In genomic region chr1:33446590-33446989, GRCh38 we compare ENCODE assay signal across 1 cellular context.
A peak's percentile ranks its signal among the peaks of the same experiment; 100 is the strongest.
TF ChIP-seq lines count a peak whose summit lies in the region.

No MANE protein-coding gene starts in this region.

TF ChIP-seq in K562, 482 proteins besides CTCF, POLR2A, EP300 and RAD21:
- TF ChIP-seq TARDBP (IDR thresholded peaks at IDR 0.05): no peak
- no peak for TF ChIP-seq SLC30A9 (CRISPR knock-in tag; IDR thresholded peaks at IDR 0.05)
- no peak for TF ChIP-seq POLR2G (IDR thresholded peaks at IDR 0.05; ENCODE audit: low read depth, low read length)
- TF ChIP-seq DIDO1 (tag; IDR thresholded peaks at IDR 0.05; ENCODE audit: low read depth): no peak
- no peak for TF ChIP-seq MTA3 (IDR thresholded peaks at IDR 0.05; ENCODE audit: borderline replicate concordance)
- TF ChIP-seq NR2C1 (IDR thresholded peaks at IDR 0.05): no peak
- no peak for TF ChIP-seq NR2C1 (tag; IDR thresholded peaks at IDR 0.05)
- TF ChIP-seq ATF4 (CRISPR knock-in tag; IDR thresholded peaks at IDR 0.05): no peak
- peak; percentile 55 for TF ChIP-seq USF2 (CRISPR knock-in tag; IDR thresholded peaks at IDR 0.05)
- TF ChIP-seq TFE3 (CRISPR knock-in tag; IDR thresholded peaks at IDR 0.05): peak; percentile 91
- TF ChIP-seq ZNF444 (CRISPR knock-in tag; IDR thresholded peaks at IDR 0.05): no peak
- TF ChIP-seq GATA2 (CRISPR knock-in tag; IDR thresholded peaks at IDR 0.05): no peak
- TF ChIP-seq ZBTB40 (IDR thresholded peaks at IDR 0.05): no peak
- TF ChIP-seq ZBTB40 (CRISPR knock-in tag; IDR thresholded peaks at IDR 0.05): no peak
- TF ChIP-seq TCF3 (CRISPR knock-in tag; IDR thresholded peaks at IDR 0.05): no peak
- TF ChIP-seq TOE1 (IDR thresholded peaks at IDR 0.05; ENCODE audit: borderline replicate concordance): peak; percentile 85
- TF ChIP-seq TOE1 (CRISPR knock-in tag; IDR thresholded peaks at IDR 0.05; ENCODE audit: borderline replicate concordance, low read depth): no peak
- TF ChIP-seq ZBTB7A (IDR thresholded peaks at IDR 0.05; ENCODE audit: borderline replicate concordance, control insufficient read depth, low read depth, low read length): no peak
- TF ChIP-seq MAZ (CRISPR knock-in tag; conservative IDR thresholded peaks at IDR 0.05 in 1 of 2, IDR thresholded peaks at IDR 0.05 in 1 of 2): no peak
- no peak for TF ChIP-seq SRSF1 (IDR thresholded peaks at IDR 0.05; ENCODE audit: low read depth, low read length)
- no peak for TF ChIP-seq ETS2 (tag; IDR thresholded peaks at IDR 0.05; ENCODE audit: borderline replicate concordance, poor library complexity, severe bottlenecking)
- TF ChIP-seq ZBTB5 (IDR thresholded peaks at IDR 0.05): no peak
- no peak for TF ChIP-seq MTA1 (IDR thresholded peaks at IDR 0.05; ENCODE audit: borderline replicate concordance)
- no peak for TF ChIP-seq XRCC3 (IDR thresholded peaks at IDR 0.05)
- TF ChIP-seq TCFL5 (CRISPR knock-in tag; conservative IDR thresholded peaks at IDR 0.05): no peak
- no peak for TF ChIP-seq RBBP5 (IDR thresholded peaks at IDR 0.05; ENCODE audit: borderline replicate concordance, insufficient read depth, low read length, poor library complexity, severe bottlenecking)
- no peak for TF ChIP-seq ZNF449 (CRISPR knock-in tag; IDR thresholded peaks at IDR 0.05)
- TF ChIP-seq SETDB1 (IDR thresholded peaks at IDR 0.05; ENCODE audit: low read length): no peak
- no peak for TF ChIP-seq PHB2 (IDR thresholded peaks at IDR 0.05; ENCODE audit: low read depth)
- TF ChIP-seq ZNF311 (CRISPR knock-in tag; IDR thresholded peaks at IDR 0.05): no peak
- no peak for TF ChIP-seq ZNF408 (CRISPR knock-in tag; IDR thresholded peaks at IDR 0.05; ENCODE audit: low read depth)
- TF ChIP-seq USF1 (CRISPR knock-in tag; IDR thresholded peaks at IDR 0.05): peak; percentile 46
- TF ChIP-seq CCNT2 (IDR thresholded peaks at IDR 0.05; ENCODE audit: borderline replicate concordance, extremely low read depth, insufficient read length, low read depth, low read length): no peak
- TF ChIP-seq RAD51 (IDR thresholded peaks at IDR 0.05; ENCODE audit: borderline replicate concordance, low read depth): peak; percentile 87
- peak; percentile 56 for TF ChIP-seq CBFA2T2 (conservative IDR thresholded peaks at IDR 0.05)
- TF ChIP-seq HNRNPUL1 (IDR thresholded peaks at IDR 0.05; ENCODE audit: low read length): no peak
- no peak for TF ChIP-seq ASH1L (IDR thresholded peaks at IDR 0.05; ENCODE audit: borderline replicate concordance, low read depth, partially characterized antibody)
